ENCODE assay signal across 15 cellular contexts in genomic region chr4:108540536-108540935, GRCh38.
DNase-seq lines count a peak whose midpoint lies in the region; ATAC-seq lines count a peak whose summit lies in the region.
"Had no signal": no experiment of that assay in that cellular context is flagged by ENCODE, and none has a peak within 500 bp of the region (broad histone marks: within the 10 kb centered on the region; RNA-seq: fewer than 3 reads in every experiment).

No MANE protein-coding gene starts in this region.

- peak; percentile 63 to 76 for ATAC-seq in activated naive CD4-positive, alpha-beta T cell treated with anti-CD3 and anti-CD28 coated beads, Interleukin-2, amount 50 U/mL, for 72 hours
- ATAC-seq in HG03460 (IDR thresholded peaks at IDR 0.05; ENCODE audit: unreplicated experiment) = peak; percentile 64
- no peak for ATAC-seq in activated CD8-positive, alpha-beta T cell treated with anti-CD3 and anti-CD28 coated beads, Interleukin-2, amount 10 ng/mL, durations not matched to agents 7 days and 5 days
- no peak for ATAC-seq in HG02884 (IDR thresholded peaks at IDR 0.05; ENCODE audit: unreplicated experiment)

- H3K9me3 Mint-ChIP-seq in activated naive CD4-positive, alpha-beta T cell treated with anti-CD3 and anti-CD28 coated beads, Interleukin-2, amount 50 U/mL, for 72 hours = peaks cover 0 to 12% of the 10 kb centered on the region in 2 donors
- peaks cover 6% of the 10 kb centered on the region for H3K9me3 Mint-ChIP-seq in activated CD8-positive, alpha-beta T cell treated with anti-CD3 and anti-CD28 coated beads, Interleukin-2, amount 10 ng/mL, durations not matched to agents 7 days and 5 days (ENCODE audit: insufficient read depth)
- no peaks in the 10 kb centered on the region for H3K9me3 Mint-ChIP-seq in activated CD4-positive, alpha-beta memory T cell treated with anti-CD3 and anti-CD28 coated beads, Interleukin-2, amount 10 ng/mL, durations not matched to agents 7 days and 5 days

- peak overlapping the region in 1 of 2 donors; percentile 68 for H3K27ac Mint-ChIP-seq in activated naive CD4-positive, alpha-beta T cell treated with anti-CD3 and anti-CD28 coated beads, Interleukin-2, amount 50 U/mL, for 72 hours
- H3K27ac Mint-ChIP-seq in activated CD8-positive, alpha-beta T cell treated with anti-CD3 and anti-CD28 coated beads, Interleukin-2, amount 10 ng/mL, durations not matched to agents 7 days and 5 days = peak overlapping the region; percentile 44
- no peak overlapping the region for H3K27ac Mint-ChIP-seq in activated CD4-positive, alpha-beta memory T cell treated with anti-CD3 and anti-CD28 coated beads, Interleukin-2, amount 10 ng/mL, durations not matched to agents 7 days and 5 days
- H3K27ac Mint-ChIP-seq: memory B cell had no signal

- H3K27me3 Mint-ChIP-seq in activated CD8-positive, alpha-beta T cell treated with anti-CD3 and anti-CD28 coated beads, Interleukin-2, amount 10 ng/mL, durations not matched to agents 7 days and 5 days (ENCODE audit: low read depth) = no peaks in the 10 kb centered on the region
- H3K27me3 Mint-ChIP-seq in activated CD4-positive, alpha-beta memory T cell treated with anti-CD3 and anti-CD28 coated beads, Interleukin-2, amount 10 ng/mL, durations not matched to agents 7 days and 5 days = no peaks in the 10 kb centered on the region

- CTCF ChIA-PET in activated CD8-positive, alpha-beta T cell treated with anti-CD3 and anti-CD28 coated beads, Interleukin-2, amount 10 ng/mL, durations not matched to agents 7 days and 5 days (lab: Charles Lee) = interaction anchor here (1.1 to 1.4 kb wide), 3 partner anchors 9 to 522 kb away, joined by 3 to 4 read pairs (median 3); no protein-coding TSS in a partner anchor
- CTCF ChIA-PET in activated CD4-positive, alpha-beta memory T cell treated with anti-CD3 and anti-CD28 coated beads, Interleukin-2, amount 10 ng/mL, durations not matched to agents 7 days and 5 days (lab: Charles Lee) = no interaction called here

- DNase-seq in activated naive CD4-positive, alpha-beta T cell treated with anti-CD3 and anti-CD28 coated beads, Interleukin-2, amount 50 U/mL, for 72 hours (ENCODE audit: low spot score in 2 of 2) = no peak
- no peak for DNase-seq in activated naive CD4-positive, alpha-beta T cell treated with anti-CD3 and anti-CD28 coated beads, Interleukin-2, amount 50 U/mL, for 16 hours
- DNase-seq in activated CD8-positive, alpha-beta T cell treated with anti-CD3 and anti-CD28 coated beads, Interleukin-2, amount 10 ng/mL, durations not matched to agents 7 days and 5 days = no peak
- DNase-seq in activated CD4-positive, alpha-beta memory T cell treated with anti-CD3 and anti-CD28 coated beads, Interleukin-2, amount 10 ng/mL, durations not matched to agents 7 days and 5 days = no peak
- no peak for DNase-seq in medulla oblongata (ENCODE audit: extremely low spot score)
- no peak for DNase-seq in COLO668 (lab: John Stamatoyannopoulos, UW; ENCODE audit: unreplicated experiment)
- DNase-seq: DMS79 treated with DMSO at 0.1 percent for 48 hours; esophagus squamous epithelium; NCI-H1092 treated with DMSO at 0.1 percent for 48 hours; NCI-H510A treated with DMSO at 0.1 percent for 48 hours; stimulated activated CD8-positive, alpha-beta memory T cell treated with anti-CD3 and anti-CD28 coated beads, Interleukin-4, amount 100 ng/mL, for 48 hours; uterus had no signal

- peaks cover 26% of the 10 kb centered on the region for H3K4me1 Mint-ChIP-seq in activated CD8-positive, alpha-beta T cell treated with anti-CD3 and anti-CD28 coated beads, Interleukin-2, amount 10 ng/mL, durations not matched to agents 7 days and 5 days (ENCODE audit: low read depth)
- H3K4me1 Mint-ChIP-seq in activated CD4-positive, alpha-beta memory T cell treated with anti-CD3 and anti-CD28 coated beads, Interleukin-2, amount 10 ng/mL, durations not matched to agents 7 days and 5 days = peaks cover 13% of the 10 kb centered on the region

- peaks cover 8 to 40% of the 10 kb centered on the region in 2 donors for H3K36me3 Mint-ChIP-seq in activated naive CD4-positive, alpha-beta T cell treated with anti-CD3 and anti-CD28 coated beads, Interleukin-2, amount 50 U/mL, for 72 hours
- H3K36me3 Mint-ChIP-seq in activated CD8-positive, alpha-beta T cell treated with anti-CD3 and anti-CD28 coated beads, Interleukin-2, amount 10 ng/mL, durations not matched to agents 7 days and 5 days (ENCODE audit: low read depth) = peaks cover 12% of the 10 kb centered on the region
- H3K36me3 Mint-ChIP-seq in activated CD4-positive, alpha-beta memory T cell treated with anti-CD3 and anti-CD28 coated beads, Interleukin-2, amount 10 ng/mL, durations not matched to agents 7 days and 5 days (ENCODE audit: low read depth) = no peaks in the 10 kb centered on the region

- H3K4me3 Mint-ChIP-seq in activated CD8-positive, alpha-beta T cell treated with anti-CD3 and anti-CD28 coated beads, Interleukin-2, amount 10 ng/mL, durations not matched to agents 7 days and 5 days = no peak overlapping the region
- H3K4me3 Mint-ChIP-seq in activated CD4-positive, alpha-beta memory T cell treated with anti-CD3 and anti-CD28 coated beads, Interleukin-2, amount 10 ng/mL, durations not matched to agents 7 days and 5 days = no peak overlapping the region
- H3K4me3 Mint-ChIP-seq: memory B cell had no signal

- POLR2A ChIA-PET in activated CD8-positive, alpha-beta T cell treated with anti-CD3 and anti-CD28 coated beads, Interleukin-2, amount 10 ng/mL, durations not matched to agents 7 days and 5 days (lab: Charles Lee) = interaction anchor here (0.6 to 0.8 kb wide), 2 partner anchors 9 to 65 kb away, joined by 3 to 5 read pairs; no protein-coding TSS in a partner anchor
- POLR2A ChIA-PET in activated CD4-positive, alpha-beta memory T cell treated with anti-CD3 and anti-CD28 coated beads, Interleukin-2, amount 10 ng/mL, durations not matched to agents 7 days and 5 days (lab: Charles Lee) = no interaction called here

Comparison
In these comparisons a context has a peak if more than half of its experiments do, and no peak if none do; other contexts are left out.
1. ATAC-seq: peak in activated naive CD4-positive, alpha-beta T cell treated with anti-CD3 and anti-CD28 coated beads, Interleukin-2, amount 50 U/mL, for 72 hours (2 of 2) and HG03460 (single experiment); none in activated CD8-positive, alpha-beta T cell treated with anti-CD3 and anti-CD28 coated beads, Interleukin-2, amount 10 ng/mL, durations not matched to agents 7 days and 5 days (single experiment) and HG02884 (single experiment).